15 cellular contexts compared by ENCODE assay signal in genomic region chr3:132662212-132662611, GRCh38. TPM values are rescaled to one million over a fixed set of nuclear protein-coding genes. Genes with fewer than 3 reads are reported as not detected.
DNase-seq lines count a peak whose midpoint lies in the region; ATAC-seq, FAIRE-seq and TF ChIP-seq lines count a peak whose summit lies in the region.
"Had no signal": no experiment of that assay in that cellular context is flagged by ENCODE, and none has a peak within 500 bp of the region (broad histone marks: within the 10 kb centered on the region; RNA-seq: fewer than 3 reads in every experiment).

No MANE protein-coding gene starts in this region.

- H3K4me3 ChIP-seq in BLaER1 (no peak overlapping the region), GM23338 (peak overlapping the region; percentile 89; the same call in 1 of the 2 replicates), kidney (ENCODE audit: low read length in 2 of 2) (peak overlapping the region; percentile 22 to 97)

- H3K36me3 ChIP-seq in BLaER1 (peaks cover 12% of the 10 kb centered on the region), GM23338 (ENCODE audit: insufficient read depth) (no peaks in the 10 kb centered on the region; the same call in 1 of the 2 replicates), kidney (ENCODE audit: control insufficient read depth in 1 of 2, insufficient read depth in 2 of 2, low read length in 2 of 2) (no peaks in the 10 kb centered on the region)
- H3K36me3 ChIP-seq: left lung, prostate gland, thoracic aorta had no signal

- intact Hi-C loops in activated CD8-positive, alpha-beta T cell treated with anti-CD3 and anti-CD28 coated beads for 36 hours (cut with micrococcal nuclease), result no loop called here
- intact Hi-C loops in kidney (cut with DNase I), result no loop called here

- peaks cover 12% of the 10 kb centered on the region; the same call in 2 of the 3 replicates for H3K4me1 Mint-ChIP-seq in GM23338
- peaks cover 48% of the 10 kb centered on the region for H3K4me1 Mint-ChIP-seq in activated CD8-positive, alpha-beta T cell treated with anti-CD3 and anti-CD28 coated beads for 36 hours (ENCODE audit: low read depth)
- H3K4me1 Mint-ChIP-seq in immature natural killer cell, result peaks cover 41 to 74% of the 10 kb centered on the region in 2 donors

- H3K9me2 ChIP-seq in GM23338 (ENCODE audit: insufficient read depth), result no peaks in the 10 kb centered on the region

- CTCF ChIA-PET in activated CD8-positive, alpha-beta T cell treated with anti-CD3 and anti-CD28 coated beads for 36 hours (lab: Charles Lee), result interaction anchor here (4.3 kb wide), 1 partner anchor 20 kb away, joined by 15 read pairs; no protein-coding TSS in a partner anchor

- POLR2A ChIA-PET in activated CD8-positive, alpha-beta T cell treated with anti-CD3 and anti-CD28 coated beads for 36 hours (lab: Charles Lee), result no interaction called here

- H3K79me2 ChIP-seq in GM23338 (replicated peaks; ENCODE audit: insufficient read depth), result peaks cover 50% of the 10 kb centered on the region

- peaks cover 41% of the 10 kb centered on the region for H3K4me1 ChIP-seq in BLaER1
- H3K4me1 ChIP-seq in GM23338 (ENCODE audit: insufficient read depth), result no peaks in the 10 kb centered on the region; the same call in 1 of the 2 replicates
- H3K4me1 ChIP-seq in kidney (ENCODE audit: control insufficient read depth in 1 of 2, insufficient read depth in 1 of 2, low read depth in 1 of 2, low read length in 2 of 2), result peaks cover 3 to 4% of the 10 kb centered on the region in 2 donors
- H3K4me1 ChIP-seq: prostate gland had no signal

- H3K9ac ChIP-seq in BLaER1, result no peak overlapping the region
- no peak overlapping the region for H3K9ac ChIP-seq in kidney (ENCODE audit: low read length in 2 of 2)

- no peak overlapping the region for H2AFZ ChIP-seq in GM23338

- H3K4me2 ChIP-seq in BLaER1 (peak overlapping the region; percentile 86), GM23338 (peak overlapping the region; percentile 94; the same call in 1 of the 2 replicates)

- H4K20me1 ChIP-seq in BLaER1 (peaks cover 34% of the 10 kb centered on the region; the same call in 1 of the 2 replicates), GM23338 (replicated peaks; ENCODE audit: insufficient read depth) (no peaks in the 10 kb centered on the region)

- no peak overlapping the region for H3K27ac Mint-ChIP-seq in GM23338
- no peak overlapping the region for H3K27ac Mint-ChIP-seq in activated CD8-positive, alpha-beta T cell treated with anti-CD3 and anti-CD28 coated beads for 36 hours
- H3K27ac Mint-ChIP-seq in immature natural killer cell, result no peak overlapping the region

- no peaks in the 10 kb centered on the region for H3F3A ChIP-seq in GM23338 (replicated peaks; ENCODE audit: low read depth)

- no peaks in the 10 kb centered on the region for H3K9me3 Mint-ChIP-seq in GM23338
- no peaks in the 10 kb centered on the region for H3K9me3 Mint-ChIP-seq in activated CD8-positive, alpha-beta T cell treated with anti-CD3 and anti-CD28 coated beads for 36 hours
- no peaks in the 10 kb centered on the region for H3K9me3 Mint-ChIP-seq in immature natural killer cell
- H3K9me3 Mint-ChIP-seq: dendritic cell treated with granulocyte-macrophage colony-stimulating factor and Interleukin-4, amounts not matched to agents 40 ng/mL and 50 ng/mL, for 4 days had no signal

- H3K4me3 Mint-ChIP-seq in GM23338 (peak overlapping the region; percentile 19; the same call in 1 of the 3 replicates), immature natural killer cell (peak overlapping the region in 2 of 5 donors; percentile 1 to 23)
- peak overlapping the region; percentile 92 for H3K4me3 Mint-ChIP-seq in activated CD8-positive, alpha-beta T cell treated with anti-CD3 and anti-CD28 coated beads for 36 hours

- H3K9me3 ChIP-seq in BLaER1 (no peaks in the 10 kb centered on the region), kidney (ENCODE audit: control insufficient read depth in 1 of 2, low read length in 2 of 2) (no peaks in the 10 kb centered on the region)
- H3K9me3 ChIP-seq: left lung, prostate gland, thoracic aorta had no signal

- no peak for FAIRE-seq in kidney (lab: Jason Lieb, UNC)

- no peak overlapping the region for H3K27ac ChIP-seq in BLaER1
- no peak overlapping the region for H3K27ac ChIP-seq in GM23338 (ENCODE audit: low read depth)
- H3K27ac ChIP-seq in kidney (ENCODE audit: low read depth in 2 of 2, low read length in 2 of 2), result no peak overlapping the region
- H3K27ac ChIP-seq: left lung, prostate gland, thoracic aorta had no signal

- no peaks in the 10 kb centered on the region for H3K27me3 Mint-ChIP-seq in GM23338 (ENCODE audit: insufficient read depth, low read depth, poor library complexity)
- H3K27me3 Mint-ChIP-seq in activated CD8-positive, alpha-beta T cell treated with anti-CD3 and anti-CD28 coated beads for 36 hours, result no peaks in the 10 kb centered on the region
- peaks cover 0 to 3% (median 3%) of the 10 kb centered on the region in 3 donors for H3K27me3 Mint-ChIP-seq in immature natural killer cell (ENCODE audit: low read depth in 3 of 3)
- H3K27me3 Mint-ChIP-seq: dendritic cell treated with granulocyte-macrophage colony-stimulating factor and Interleukin-4, amounts not matched to agents 40 ng/mL and 50 ng/mL, for 4 days had no signal

- H3K36me3 Mint-ChIP-seq in GM23338 (ENCODE audit: low read depth) (peaks cover 2% of the 10 kb centered on the region; the same call in 1 of the 3 replicates), immature natural killer cell (no peaks in the 10 kb centered on the region)
- peaks cover 28% of the 10 kb centered on the region for H3K36me3 Mint-ChIP-seq in activated CD8-positive, alpha-beta T cell treated with anti-CD3 and anti-CD28 coated beads for 36 hours (ENCODE audit: low read depth)

- no peak for ATAC-seq in GM23338
- no peak for ATAC-seq in activated CD8-positive, alpha-beta T cell treated with anti-CD3 and anti-CD28 coated beads for 36 hours
- no peak for ATAC-seq in GM18519 (IDR thresholded peaks at IDR 0.05; ENCODE audit: low FRiP score, unreplicated experiment)
- ATAC-seq in GM21528 (IDR thresholded peaks at IDR 0.05; ENCODE audit: low FRiP score, unreplicated experiment), result no peak
- ATAC-seq: left lung had no signal

- DNase-seq in GM23338 (ENCODE audit: low spot score) (no peak), kidney (no peak), SW480 (ENCODE audit: low spot score) (no peak), immature natural killer cell (no peak)
- no peak for DNase-seq in activated CD8-positive, alpha-beta T cell treated with anti-CD3 and anti-CD28 coated beads for 36 hours
- DNase-seq: activated effector memory CD4-positive, alpha-beta T cell treated with Interleukin-2 at 50 U/mL for 16 hours; DMS 273 treated with DMSO at 0.1 percent for 48 hours; left lung; NCI-H1436 treated with DMSO at 0.1 percent for 48 hours had no signal

- TF ChIP-seq CTCF in GM23338 (conservative IDR thresholded peaks at IDR 0.05; ENCODE audit: low read depth in 2 of 2) (no peak), kidney (IDR thresholded peaks at IDR 0.05; ENCODE audit: borderline replicate concordance, extremely low read depth, insufficient read depth) (no peak)
- no peak for TF ChIP-seq CTCF in activated CD8-positive, alpha-beta T cell treated with anti-CD3 and anti-CD28 coated beads for 36 hours (IDR thresholded peaks at IDR 0.05)

- H3K27me3 ChIP-seq in BLaER1, result no peaks in the 10 kb centered on the region
- no peaks in the 10 kb centered on the region for H3K27me3 ChIP-seq in GM23338 (ENCODE audit: insufficient read depth)
- H3K27me3 ChIP-seq: left lung had no signal

TF ChIP-seq in GM23338, 12 proteins besides CTCF, POLR2A, EP300 and RAD21 (continues in another document):
- TF ChIP-seq EZH2 (IDR thresholded peaks at IDR 0.05; ENCODE audit: low read depth, unreplicated experiment), result no peak

RNA-seq across cellular contexts. Expression of gene UBA5, which starts 2.1 kb away (rescaled TPM):
- 51.5 and 52.2 TPM in 2 replicates for total RNA-seq in GM23338 (2014; rRNA removed; shearing (Covaris generic))
- polyA plus RNA-seq in GM23338 (2016; fragmentation: Nextera tagmentation; extraction: Ambion mirVana) (17.9 and 22.8 TPM in 2 replicates), kidney (ENCODE audit: insufficient read depth, low read depth, low replicate concordance) (32.1 TPM), immature natural killer cell (10 to 100 TPM; 32.7 to 56.3 (median 46.4) TPM)
- 10 to 100 TPM; 67.7 to 69.4 TPM for total RNA-seq in activated CD8-positive, alpha-beta T cell treated with anti-CD3 and anti-CD28 coated beads for 36 hours
- total RNA-seq in kidney, result 45.1 TPM

RNA-seq across cellular contexts. Expression of gene ACAD11, which starts 2.6 kb away (rescaled TPM):
- total RNA-seq in GM23338 (2014; rRNA removed; shearing (Covaris generic)), result 10.8 and 17.1 TPM in 2 replicates
- 8.8 and 11.4 TPM in 2 replicates for polyA plus RNA-seq in GM23338 (2016; fragmentation: Nextera tagmentation; extraction: Ambion mirVana)
- 10 to 100 TPM; 20.6 to 22.3 TPM for total RNA-seq in activated CD8-positive, alpha-beta T cell treated with anti-CD3 and anti-CD28 coated beads for 36 hours
- total RNA-seq in kidney, result 21.4 TPM
- polyA plus RNA-seq in kidney (ENCODE audit: insufficient read depth, low read depth, low replicate concordance), result 47.7 TPM
- 1 to 10 TPM in 2 of 3 donors, under 1 TPM in 1; 0.46 to 3.9 (median 1.8) TPM for polyA plus RNA-seq in immature natural killer cell

RNA-seq across cellular contexts. Expression of gene NPHP3, which starts 60.0 kb away (rescaled TPM):
- 12.0 and 20.6 TPM in 2 replicates for total RNA-seq in GM23338 (2014; rRNA removed; shearing (Covaris generic))
- polyA plus RNA-seq in GM23338 (2016; fragmentation: Nextera tagmentation; extraction: Ambion mirVana) (5.1 and 8.4 TPM in 2 replicates), kidney (ENCODE audit: insufficient read depth, low read depth, low replicate concordance) (5.9 TPM), immature natural killer cell (1 to 10 TPM in 2 of 3 donors, not detected in 1; 1.3 to 1.8 TPM)
- total RNA-seq in activated CD8-positive, alpha-beta T cell treated with anti-CD3 and anti-CD28 coated beads for 36 hours, result 10 to 100 TPM; 14.2 to 15.9 TPM
- 23.2 TPM for total RNA-seq in kidney
